13 cellular contexts compared by ENCODE assay signal in the genomic region with DNA sequence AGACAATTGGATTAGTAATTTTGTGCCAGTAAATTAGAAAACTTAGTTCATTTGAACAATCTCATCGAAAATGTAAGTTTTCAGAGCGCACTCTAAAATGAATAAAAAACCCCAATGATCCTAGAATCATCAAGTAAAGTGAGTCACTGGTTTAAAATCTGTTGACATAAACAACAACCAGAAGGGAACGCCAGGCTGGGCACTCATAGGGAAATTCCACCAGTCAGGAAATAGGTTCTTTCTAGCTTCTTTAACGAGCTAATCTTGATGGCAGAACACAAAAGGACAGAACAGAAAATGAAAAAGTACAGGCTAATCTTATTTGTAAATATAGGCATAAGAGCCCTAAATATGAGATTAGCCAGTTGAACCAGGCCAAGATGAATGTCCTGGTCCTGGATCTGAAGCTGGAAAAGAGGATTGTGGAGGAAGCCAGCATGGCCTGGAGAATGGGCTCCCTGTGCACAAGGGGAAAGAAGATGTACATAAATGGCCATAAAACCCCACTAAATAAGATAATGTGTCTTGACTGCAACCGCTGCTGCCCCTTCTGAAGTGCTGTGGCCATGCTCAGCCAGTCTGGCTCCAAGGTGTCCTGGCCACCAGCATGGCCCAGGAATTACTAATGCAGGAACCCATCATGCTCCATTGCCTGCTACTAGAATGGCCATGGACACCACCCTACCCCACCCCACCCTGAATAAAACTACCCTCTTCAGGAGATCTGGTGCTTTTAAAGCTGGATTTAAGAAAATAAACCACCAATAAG.
A peak's percentile ranks its signal among the peaks of the same experiment; 100 is the strongest.
DNase-seq lines count a peak whose midpoint lies in the region; ATAC-seq and TF ChIP-seq lines count a peak whose summit lies in the region.
"Had no signal": no experiment of that assay in that cellular context is flagged by ENCODE, and none has a peak within 500 bp of the region (broad histone marks: within the 10 kb centered on the region; RNA-seq: fewer than 3 reads in every experiment).

No MANE protein-coding gene starts in this region.

- H3K4me3 ChIP-seq in SJSA1 (no peak overlapping the region), skin epidermis (no peak overlapping the region), GM23338 (no peak overlapping the region)

- H3K4me1 Mint-ChIP-seq in GM23338 = no peaks in the 10 kb centered on the region; the same call in 2 of the 3 replicates

- no peaks in the 10 kb centered on the region for H3K79me2 ChIP-seq in GM23338 (replicated peaks; ENCODE audit: insufficient read depth)

- no peak overlapping the region for H3K27ac Mint-ChIP-seq in GM23338

- TF ChIP-seq CTCF in foreskin keratinocyte (conservative IDR thresholded peaks at IDR 0.05) (no peak), GM23338 (conservative IDR thresholded peaks at IDR 0.05; ENCODE audit: low read depth in 2 of 2) (no peak)

- H3K9me3 ChIP-seq in SJSA1 (replicated peaks) = no peaks in the 10 kb centered on the region

- no peaks in the 10 kb centered on the region for H3K9me2 ChIP-seq in GM23338 (ENCODE audit: insufficient read depth)

- no peaks in the 10 kb centered on the region for H3K27me3 ChIP-seq in SJSA1 (replicated peaks)
- H3K27me3 ChIP-seq in foreskin keratinocyte = no peaks in the 10 kb centered on the region
- no peaks in the 10 kb centered on the region for H3K27me3 ChIP-seq in GM23338 (ENCODE audit: insufficient read depth)

- H3K4me1 ChIP-seq in SJSA1 (replicated peaks) (peaks cover 42% of the 10 kb centered on the region), foreskin keratinocyte (peaks cover 13% of the 10 kb centered on the region), GM23338 (ENCODE audit: insufficient read depth) (no peaks in the 10 kb centered on the region)

- H3K4me2 ChIP-seq in GM23338 = no peak overlapping the region

- peaks cover 3% of the 10 kb centered on the region for H3K27me3 Mint-ChIP-seq in GM23338 (ENCODE audit: insufficient read depth, low read depth, poor library complexity)

- no peaks in the 10 kb centered on the region for H3F3A ChIP-seq in GM23338 (replicated peaks; ENCODE audit: low read depth)

- no peaks in the 10 kb centered on the region for H3K36me3 Mint-ChIP-seq in GM23338 (ENCODE audit: low read depth)

- peak; percentile 41 for ATAC-seq in foreskin keratinocyte
- no peak for ATAC-seq in GM23338
- ATAC-seq: activated T-cell treated with anti-CD3 and anti-CD28 coated beads, Interleukin-2, amount 50 U/mL, for 4 hours had no signal

- H3K9me3 Mint-ChIP-seq in GM23338 = peaks cover 2% of the 10 kb centered on the region; the same call in 2 of the 3 replicates
- H3K9me3 Mint-ChIP-seq: activated T-cell treated with anti-CD3 and anti-CD28 coated beads, Interleukin-2, amount 50 U/mL, for 4 hours had no signal

- H4K20me1 ChIP-seq in GM23338 (replicated peaks; ENCODE audit: insufficient read depth) = no peaks in the 10 kb centered on the region

- DNase-seq in EH (ENCODE audit: low read depth) (peak; percentile 69), SJSA1 (ENCODE audit: low read depth in 1 of 2, low spot score in 2 of 2) (peak; percentile 76 to 82), foreskin keratinocyte (peak in 1 of 2 donors; percentile 32), GM23338 (ENCODE audit: low spot score) (no peak), SHP77 (lab: John Stamatoyannopoulos, UW) (no peak)
- DNase-seq in stimulated activated CD4-positive, alpha-beta T cell treated with anti-CD3 and anti-CD28 coated beads, Interleukin-12 subunit alpha, Interleukin-12 subunit beta, amount 100 ng/mL, for 4 hours = no peak
- no peak for DNase-seq in stimulated activated CD4-positive, alpha-beta T cell treated with anti-CD3 and anti-CD28 coated beads, Interleukin-2, amount 100 ng/mL, for 24 hours
- DNase-seq: activated CD4-positive, CD25-positive, alpha-beta regulatory T cell treated with anti-CD3 and anti-CD28 coated beads, Interleukin-2, amount 50 U/mL, for 72 hours; activated T-cell treated with anti-CD3 and anti-CD28 coated beads, Interleukin-2, amount 50 U/mL, for 4 hours; hippocampal formation; NCI-H2107; SW 1271 had no signal

- no peaks in the 10 kb centered on the region for H3K36me3 ChIP-seq in SJSA1
- no peaks in the 10 kb centered on the region for H3K36me3 ChIP-seq in GM23338 (ENCODE audit: insufficient read depth)

- no peak overlapping the region for H2AFZ ChIP-seq in GM23338

- no peak overlapping the region for H3K4me3 Mint-ChIP-seq in GM23338
- H3K4me3 Mint-ChIP-seq: activated T-cell treated with anti-CD3 and anti-CD28 coated beads, Interleukin-2, amount 50 U/mL, for 4 hours had no signal

- H3K27ac ChIP-seq in SJSA1 (peak overlapping the region; percentile 86), foreskin keratinocyte (no peak overlapping the region), skin epidermis (peak overlapping the region in 18 of 21 experiments; percentile 9 to 83 (median 64)), GM23338 (ENCODE audit: low read depth) (no peak overlapping the region)

TF ChIP-seq in GM23338, 12 proteins besides CTCF, POLR2A, EP300 and RAD21 (continues in another document):
- TF ChIP-seq ZNF331 (CRISPR knock-in tag; IDR thresholded peaks at IDR 0.05; ENCODE audit: low read depth) (no peak), EZH2phosphoT487 (IDR thresholded peaks at IDR 0.05; ENCODE audit: unreplicated experiment) (no peak), NANOG (IDR thresholded peaks at IDR 0.05; ENCODE audit: borderline replicate concordance) (no peak), ZNF114 (CRISPR knock-in tag; IDR thresholded peaks at IDR 0.05) (no peak), STAT1 (IDR thresholded peaks at IDR 0.05; ENCODE audit: unreplicated experiment) (no peak), CREB1 (CRISPR knock-in tag; IDR thresholded peaks at IDR 0.05; ENCODE audit: low read depth) (no peak)
- TF ChIP-seq, protein P1, sequence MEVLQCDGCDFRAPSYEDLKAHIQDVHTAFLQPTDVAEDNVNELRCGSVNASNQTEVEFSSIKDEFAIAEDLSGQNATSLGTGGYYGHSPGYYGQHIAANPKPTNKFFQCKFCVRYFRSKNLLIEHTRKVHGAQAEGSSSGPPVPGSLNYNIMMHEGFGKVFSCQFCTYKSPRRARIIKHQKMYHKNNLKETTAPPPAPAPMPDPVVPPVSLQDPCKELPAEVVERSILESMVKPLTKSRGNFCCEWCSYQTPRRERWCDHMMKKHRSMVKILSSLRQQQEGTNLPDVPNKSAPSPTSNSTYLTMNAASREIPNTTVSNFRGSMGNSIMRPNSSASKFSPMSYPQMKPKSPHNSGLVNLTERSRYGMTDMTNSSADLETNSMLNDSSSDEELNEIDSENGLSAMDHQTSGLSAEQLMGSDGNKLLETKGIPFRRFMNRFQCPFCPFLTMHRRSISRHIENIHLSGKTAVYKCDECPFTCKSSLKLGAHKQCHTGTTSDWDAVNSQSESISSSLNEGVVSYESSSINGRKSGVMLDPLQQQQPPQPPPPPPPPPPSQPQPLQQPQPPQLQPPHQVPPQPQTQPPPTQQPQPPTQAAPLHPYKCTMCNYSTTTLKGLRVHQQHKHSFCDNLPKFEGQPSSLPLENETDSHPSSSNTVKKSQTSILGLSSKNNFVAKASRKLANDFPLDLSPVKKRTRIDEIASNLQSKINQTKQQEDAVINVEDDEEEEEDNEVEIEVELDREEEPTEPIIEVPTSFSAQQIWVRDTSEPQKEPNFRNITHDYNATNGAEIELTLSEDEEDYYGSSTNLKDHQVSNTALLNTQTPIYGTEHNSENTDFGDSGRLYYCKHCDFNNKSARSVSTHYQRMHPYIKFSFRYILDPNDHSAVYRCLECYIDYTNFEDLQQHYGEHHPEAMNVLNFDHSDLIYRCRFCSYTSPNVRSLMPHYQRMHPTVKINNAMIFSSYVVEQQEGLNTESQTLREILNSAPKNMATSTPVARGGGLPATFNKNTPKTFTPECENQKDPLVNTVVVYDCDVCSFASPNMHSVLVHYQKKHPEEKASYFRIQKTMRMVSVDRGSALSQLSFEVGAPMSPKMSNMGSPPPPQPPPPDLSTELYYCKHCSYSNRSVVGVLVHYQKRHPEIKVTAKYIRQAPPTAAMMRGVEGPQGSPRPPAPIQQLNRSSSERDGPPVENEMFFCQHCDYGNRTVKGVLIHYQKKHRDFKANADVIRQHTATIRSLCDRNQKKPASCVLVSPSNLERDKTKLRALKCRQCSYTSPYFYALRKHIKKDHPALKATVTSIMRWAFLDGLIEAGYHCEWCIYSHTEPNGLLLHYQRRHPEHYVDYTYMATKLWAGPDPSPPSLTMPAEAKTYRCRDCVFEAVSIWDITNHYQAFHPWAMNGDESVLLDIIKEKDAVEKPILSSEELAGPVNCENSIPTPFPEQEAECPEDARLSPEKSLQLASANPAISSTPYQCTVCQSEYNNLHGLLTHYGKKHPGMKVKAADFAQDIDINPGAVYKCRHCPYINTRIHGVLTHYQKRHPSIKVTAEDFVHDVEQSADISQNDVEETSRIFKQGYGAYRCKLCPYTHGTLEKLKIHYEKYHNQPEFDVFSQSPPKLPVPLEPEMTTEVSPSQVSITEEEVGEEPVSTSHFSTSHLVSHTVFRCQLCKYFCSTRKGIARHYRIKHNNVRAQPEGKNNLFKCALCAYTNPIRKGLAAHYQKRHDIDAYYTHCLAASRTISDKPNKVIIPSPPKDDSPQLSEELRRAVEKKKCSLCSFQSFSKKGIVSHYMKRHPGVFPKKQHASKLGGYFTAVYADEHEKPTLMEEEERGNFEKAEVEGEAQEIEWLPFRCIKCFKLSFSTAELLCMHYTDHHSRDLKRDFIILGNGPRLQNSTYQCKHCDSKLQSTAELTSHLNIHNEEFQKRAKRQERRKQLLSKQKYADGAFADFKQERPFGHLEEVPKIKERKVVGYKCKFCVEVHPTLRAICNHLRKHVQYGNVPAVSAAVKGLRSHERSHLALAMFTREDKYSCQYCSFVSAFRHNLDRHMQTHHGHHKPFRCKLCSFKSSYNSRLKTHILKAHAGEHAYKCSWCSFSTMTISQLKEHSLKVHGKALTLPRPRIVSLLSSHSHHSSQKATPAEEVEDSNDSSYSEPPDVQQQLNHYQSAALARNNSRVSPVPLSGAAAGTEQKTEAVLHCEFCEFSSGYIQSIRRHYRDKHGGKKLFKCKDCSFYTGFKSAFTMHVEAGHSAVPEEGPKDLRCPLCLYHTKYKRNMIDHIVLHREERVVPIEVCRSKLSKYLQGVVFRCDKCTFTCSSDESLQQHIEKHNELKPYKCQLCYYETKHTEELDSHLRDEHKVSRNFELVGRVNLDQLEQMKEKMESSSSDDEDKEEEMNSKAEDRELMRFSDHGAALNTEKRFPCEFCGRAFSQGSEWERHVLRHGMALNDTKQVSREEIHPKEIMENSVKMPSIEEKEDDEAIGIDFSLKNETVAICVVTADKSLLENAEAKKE (CRISPR knock-in tag; IDR thresholded peaks at IDR 0.05) = no peak

Comparison
In these comparisons a context has a peak if more than half of its experiments do, and no peak if none do; other contexts are left out.
1. DNase-seq: peak in EH (single experiment) and SJSA1 (2 of 2); none in GM23338 (single experiment), SHP77 (0 of 2), stimulated activated CD4-positive, alpha-beta T cell treated with anti-CD3 and anti-CD28 coated beads, Interleukin-12 subunit alpha, Interleukin-12 subunit beta, amount 100 ng/mL, for 4 hours (single experiment) and stimulated activated CD4-positive, alpha-beta T cell treated with anti-CD3 and anti-CD28 coated beads, Interleukin-2, amount 100 ng/mL, for 24 hours (0 of 2).
2. H3K27ac ChIP-seq: peak in SJSA1 (single experiment) and skin epidermis (18 of 21); none in foreskin keratinocyte (single experiment) and GM23338 (single experiment).